Comparison of ENCODE assay signal across 17 cellular contexts in the genomic region with DNA sequence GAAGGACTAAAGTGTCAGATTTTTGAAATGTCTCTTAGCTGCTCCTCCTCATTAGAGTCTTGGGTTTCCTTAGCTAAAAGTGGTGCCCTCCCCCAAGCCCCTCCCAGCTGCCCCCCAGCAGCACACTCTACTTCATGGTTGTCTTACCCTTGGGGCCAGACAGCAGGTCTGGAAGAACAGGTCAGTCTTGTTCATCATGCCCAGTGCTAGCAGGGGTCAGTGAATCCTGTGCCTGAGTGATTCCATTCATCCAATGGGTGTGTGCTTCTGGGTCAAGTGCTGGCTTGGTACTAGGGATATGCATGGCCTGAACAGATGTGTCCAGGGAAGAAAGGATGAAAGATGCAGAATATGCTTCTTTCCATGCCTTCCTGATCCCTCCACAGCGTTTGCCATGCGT.
DNase-seq lines count a peak whose midpoint lies in the region; FAIRE-seq and TF ChIP-seq lines count a peak whose summit lies in the region.
"Had no signal": no experiment of that assay in that cellular context is flagged by ENCODE, and none has a peak within 500 bp of the region (broad histone marks: within the 10 kb centered on the region; RNA-seq: fewer than 3 reads in every experiment).

No MANE protein-coding gene starts in this region.

- peaks cover 19% of the 10 kb centered on the region for H3F3A ChIP-seq in neural progenitor cell (ENCODE audit: low read depth)

- no peaks in the 10 kb centered on the region for H4K20me1 ChIP-seq in neural progenitor cell (ENCODE audit: low read depth)
- H4K20me1 ChIP-seq: BLaER1 treated with 17β-estradiol and CSF1 and Interleukin-3, amounts not matched to agents 10 nM and 100 nM had no signal

- FAIRE-seq in RCC 7860 (lab: Jason Lieb, UNC), result no peak
- FAIRE-seq: GM12878, GM19239 had no signal

- H3K27ac ChIP-seq in angular gyrus (ENCODE audit: low read depth, low read length) (peak overlapping the region; percentile 4), dorsolateral prefrontal cortex (peak overlapping the region in 56 of 59 donors; percentile 3 to 100 (median 92)), neural progenitor cell (no peak overlapping the region)
- H3K27ac ChIP-seq: BLaER1 treated with 17β-estradiol and CSF1 and Interleukin-3, amounts not matched to agents 10 nM and 100 nM had no signal

- H3K9ac ChIP-seq in neural progenitor cell, result no peak overlapping the region
- H3K9ac ChIP-seq: BLaER1 treated with 17β-estradiol and CSF1 and Interleukin-3, amounts not matched to agents 10 nM and 100 nM had no signal

- H3K4me3 ChIP-seq in dorsolateral prefrontal cortex, result no peak overlapping the region
- no peak overlapping the region for H3K4me3 ChIP-seq in neural progenitor cell
- no peak overlapping the region for H3K4me3 ChIP-seq in Caco-2 (ENCODE audit: low read depth, low read length)
- H3K4me3 ChIP-seq: BLaER1 treated with 17β-estradiol and CSF1 and Interleukin-3, amounts not matched to agents 10 nM and 100 nM; GM12878; HAP-1 had no signal

- H3K4me1 ChIP-seq in neural progenitor cell (peaks cover 68% of the 10 kb centered on the region), Caco-2 (no peaks in the 10 kb centered on the region; the same call in 1 of the 2 replicates)

- DNase-seq in ELF-1 (ENCODE audit: low read depth, low spot score) (peak; percentile 61), dorsolateral prefrontal cortex (peak in 2 of 10 donors; percentile 15 to 19), neural progenitor cell (ENCODE audit: low spot score) (no peak), RCC 7860 (ENCODE audit: low spot score) (no peak), DMS79 (lab: John Stamatoyannopoulos, UW) (no peak), Caco-2 (no peak), NK-92 (lab: John Stamatoyannopoulos, UW; ENCODE audit: unreplicated experiment) (no peak)
- DNase-seq: 8988T; CD8-positive, alpha-beta T cell; DMS 273 treated with DMSO at 0.1 percent for 48 hours; DMS79 treated with DMSO at 0.1 percent for 48 hours had no signal

- no peaks in the 10 kb centered on the region for H3K9me3 ChIP-seq in neural progenitor cell (ENCODE audit: low read depth)
- no peaks in the 10 kb centered on the region for H3K9me3 ChIP-seq in Caco-2
- H3K9me3 ChIP-seq: BLaER1 treated with 17β-estradiol and CSF1 and Interleukin-3, amounts not matched to agents 10 nM and 100 nM; HAP-1 had no signal

- intact Hi-C loops in dorsolateral prefrontal cortex (cut with DNase I) (no loop called here), Caco-2 (cut with micrococcal nuclease; ENCODE audit: unreplicated experiment) (loop anchor here (10.0 kb wide), 1 partner anchor 240 kb away; no protein-coding TSS in a partner anchor)

- H3K27me3 ChIP-seq in dorsolateral prefrontal cortex (no peaks in the 10 kb centered on the region), neural progenitor cell (no peaks in the 10 kb centered on the region), Caco-2 (replicated peaks; ENCODE audit: control insufficient read depth, insufficient read depth, low read length) (no peaks in the 10 kb centered on the region)
- H3K27me3 ChIP-seq: BLaER1 treated with 17β-estradiol and CSF1 and Interleukin-3, amounts not matched to agents 10 nM and 100 nM had no signal

- CTCF ChIA-PET in Caco-2 (lab: Charles Lee), result no interaction called here

- H3K27ac Mint-ChIP-seq in neural progenitor cell (peak overlapping the region; percentile 82), Caco-2 (ENCODE audit: unreplicated experiment) (no peak overlapping the region)
- H3K27ac Mint-ChIP-seq: B cell; CD8-positive, alpha-beta T cell had no signal

- POLR2A ChIA-PET in Caco-2 (lab: Charles Lee), result no interaction called here

- H3K4me2 ChIP-seq in neural progenitor cell, result no peak overlapping the region

- no peak for TF ChIP-seq CTCF in dorsolateral prefrontal cortex (IDR thresholded peaks at IDR 0.05 in 54 of 56, conservative IDR thresholded peaks at IDR 0.05 in 2 of 56; ENCODE audit: low read depth in 1 of 56, partially characterized antibody in 56 of 56)
- TF ChIP-seq CTCF in neural progenitor cell (IDR thresholded peaks at IDR 0.05), result no peak
- TF ChIP-seq CTCF in Caco-2 (IDR thresholded peaks at IDR 0.05; ENCODE audit: insufficient read depth in 1 of 2, low read depth in 1 of 2, low read length in 1 of 2, severe bottlenecking in 1 of 2, unreplicated experiment in 1 of 2), result no peak

- H3K4me1 Mint-ChIP-seq in neural progenitor cell, result peaks cover 93% of the 10 kb centered on the region
- peaks cover 4% of the 10 kb centered on the region for H3K4me1 Mint-ChIP-seq in Caco-2 (ENCODE audit: low read depth, unreplicated experiment)

- H3K27me3 Mint-ChIP-seq in neural progenitor cell (ENCODE audit: insufficient read depth, low read depth) (peaks cover 20% of the 10 kb centered on the region), Caco-2 (ENCODE audit: insufficient read depth, unreplicated experiment) (no peaks in the 10 kb centered on the region)
- H3K27me3 Mint-ChIP-seq: B cell had no signal

- no peak overlapping the region for H2AFZ ChIP-seq in neural progenitor cell (replicated peaks)

- H3K9me3 Mint-ChIP-seq in neural progenitor cell, result no peaks in the 10 kb centered on the region
- H3K9me3 Mint-ChIP-seq in Caco-2 (ENCODE audit: unreplicated experiment), result no peaks in the 10 kb centered on the region
- H3K9me3 Mint-ChIP-seq: CD8-positive, alpha-beta T cell had no signal

- H3K36me3 Mint-ChIP-seq in neural progenitor cell, result peaks cover under 1% of the 10 kb centered on the region
- H3K36me3 Mint-ChIP-seq in Caco-2 (ENCODE audit: insufficient read depth, unreplicated experiment), result no peaks in the 10 kb centered on the region
- H3K36me3 Mint-ChIP-seq: CD8-positive, alpha-beta T cell had no signal

- H3K79me2 ChIP-seq in neural progenitor cell (ENCODE audit: low read depth), result no peaks in the 10 kb centered on the region

- H3K4me3 Mint-ChIP-seq in neural progenitor cell, result no peak overlapping the region
- no peak overlapping the region for H3K4me3 Mint-ChIP-seq in Caco-2 (ENCODE audit: unreplicated experiment)
- H3K4me3 Mint-ChIP-seq: B cell; CD8-positive, alpha-beta T cell had no signal

- H3K36me3 ChIP-seq in neural progenitor cell (no peaks in the 10 kb centered on the region), Caco-2 (ENCODE audit: control insufficient read depth, insufficient read depth, low read length) (no peaks in the 10 kb centered on the region)
- H3K36me3 ChIP-seq: BLaER1 treated with 17β-estradiol and CSF1 and Interleukin-3, amounts not matched to agents 10 nM and 100 nM; HAP-1 had no signal

- no TSS peak for BruUV-seq in Caco-2 (replicated peaks; lab: Mats Ljungman, UMichigan)
